Comparison of ENCODE assay signal across 9 cellular contexts in genomic region chr10:91694170-91694794, GRCh38.
DNase-seq lines count a peak whose midpoint lies in the region; ATAC-seq, FAIRE-seq and TF ChIP-seq lines count a peak whose summit lies in the region.
"Had no signal": no experiment of that assay in that cellular context is flagged by ENCODE, and none has a peak within 500 bp of the region (broad histone marks: within the 10 kb centered on the region; RNA-seq: fewer than 3 reads in every experiment).

No MANE protein-coding gene starts in this region.

- 74 to 86% methylated on average over 3 of the region's 3 CpGs for WGBS in upper lobe of left lung, 2 donors

- peaks cover 5% of the 10 kb centered on the region for H3K27me3 Mint-ChIP-seq in CD4-positive, alpha-beta T cell
- H3K27me3 Mint-ChIP-seq in activated CD4-positive, alpha-beta memory T cell treated with anti-CD3 and anti-CD28 coated beads, Interleukin-2, amount 10 ng/mL, durations not matched to agents 7 days and 5 days: peaks cover 3% of the 10 kb centered on the region

- H3K27me3 ChIP-seq in CD4-positive, alpha-beta T cell (ENCODE audit: control insufficient read depth, insufficient read depth, low read length): no peaks in the 10 kb centered on the region
- no peaks in the 10 kb centered on the region for H3K27me3 ChIP-seq in upper lobe of left lung

- no peaks in the 10 kb centered on the region for H3K9me3 ChIP-seq in CD4-positive, alpha-beta T cell (ENCODE audit: control insufficient read depth, low read length)
- H3K9me3 ChIP-seq in upper lobe of left lung: no peaks in the 10 kb centered on the region

- no peak overlapping the region for H3K27ac ChIP-seq in CD4-positive, alpha-beta T cell (ENCODE audit: low read depth, low read length)
- no peak overlapping the region for H3K27ac ChIP-seq in upper lobe of left lung

- DNase-seq in CD4-positive, alpha-beta T cell: no peak
- DNase-seq in GM18507 (ENCODE audit: extremely low spot score, insufficient read length, low read depth) (no peak), RKO (ENCODE audit: low spot score) (peak; percentile 15), foreskin fibroblast (peak in 1 of 2 donors; percentile 72), upper lobe of left lung (no peak)
- no peak for DNase-seq in activated CD4-positive, alpha-beta memory T cell treated with anti-CD3 and anti-CD28 coated beads, Interleukin-2, amount 10 ng/mL, durations not matched to agents 7 days and 5 days

- H3K4me3 Mint-ChIP-seq in CD4-positive, alpha-beta T cell: no peak overlapping the region
- H3K4me3 Mint-ChIP-seq in activated CD4-positive, alpha-beta memory T cell treated with anti-CD3 and anti-CD28 coated beads, Interleukin-2, amount 10 ng/mL, durations not matched to agents 7 days and 5 days: no peak overlapping the region

- no peak for TF ChIP-seq POLR2A in upper lobe of left lung (IDR thresholded peaks at IDR 0.05)
- no peak for TF ChIP-seq POLR2A in GM18505 (IDR thresholded peaks at IDR 0.05; ENCODE audit: borderline replicate concordance, extremely low read depth, insufficient read depth, insufficient read length)

- H3K27ac Mint-ChIP-seq in CD4-positive, alpha-beta T cell: no peak overlapping the region
- H3K27ac Mint-ChIP-seq in activated CD4-positive, alpha-beta memory T cell treated with anti-CD3 and anti-CD28 coated beads, Interleukin-2, amount 10 ng/mL, durations not matched to agents 7 days and 5 days: no peak overlapping the region

- TF ChIP-seq EP300 in upper lobe of left lung (IDR thresholded peaks at IDR 0.05): no peak

- no peaks in the 10 kb centered on the region for H3K4me1 ChIP-seq in upper lobe of left lung

- H3K4me1 Mint-ChIP-seq in CD4-positive, alpha-beta T cell (ENCODE audit: low read depth): no peaks in the 10 kb centered on the region
- peaks cover 5% of the 10 kb centered on the region for H3K4me1 Mint-ChIP-seq in activated CD4-positive, alpha-beta memory T cell treated with anti-CD3 and anti-CD28 coated beads, Interleukin-2, amount 10 ng/mL, durations not matched to agents 7 days and 5 days

- H3K36me3 Mint-ChIP-seq in CD4-positive, alpha-beta T cell (ENCODE audit: low read depth): no peaks in the 10 kb centered on the region
- no peaks in the 10 kb centered on the region for H3K36me3 Mint-ChIP-seq in activated CD4-positive, alpha-beta memory T cell treated with anti-CD3 and anti-CD28 coated beads, Interleukin-2, amount 10 ng/mL, durations not matched to agents 7 days and 5 days (ENCODE audit: low read depth)

- no peak for ATAC-seq in CD4-positive, alpha-beta T cell (ENCODE audit: poor library complexity)
- no peak for ATAC-seq in upper lobe of left lung (ENCODE audit: low FRiP score in 2 of 2)
- ATAC-seq in GM18505 (IDR thresholded peaks at IDR 0.05; ENCODE audit: unreplicated experiment): no peak
- ATAC-seq in GM21528 (IDR thresholded peaks at IDR 0.05; ENCODE audit: low FRiP score, unreplicated experiment): no peak

- POLR2A ChIA-PET in CD4-positive, alpha-beta T cell (lab: Charles Lee): no interaction called here
- POLR2A ChIA-PET in activated CD4-positive, alpha-beta memory T cell treated with anti-CD3 and anti-CD28 coated beads, Interleukin-2, amount 10 ng/mL, durations not matched to agents 7 days and 5 days (lab: Charles Lee): no interaction called here

- CTCF ChIA-PET in CD4-positive, alpha-beta T cell (lab: Charles Lee): no interaction called here
- CTCF ChIA-PET in activated CD4-positive, alpha-beta memory T cell treated with anti-CD3 and anti-CD28 coated beads, Interleukin-2, amount 10 ng/mL, durations not matched to agents 7 days and 5 days (lab: Charles Lee): interaction anchor here (0.6 to 1.9 kb wide), 5 partner anchors 19 to 396 kb away, joined by 3 to 11 read pairs (median 3); no protein-coding TSS in a partner anchor

- no peak overlapping the region for H3K4me3 ChIP-seq in foreskin fibroblast (ENCODE audit: low read depth in 1 of 2, low read length in 2 of 2)
- no peak overlapping the region for H3K4me3 ChIP-seq in upper lobe of left lung

- H3K36me3 ChIP-seq in upper lobe of left lung: no peaks in the 10 kb centered on the region

- peak; percentile 56 for TF ChIP-seq CTCF in CD4-positive, alpha-beta T cell (IDR thresholded peaks at IDR 0.05)
- TF ChIP-seq CTCF in foreskin fibroblast (IDR thresholded peaks at IDR 0.05; ENCODE audit: low read depth, low read length) (peak; percentile 72), upper lobe of left lung (IDR thresholded peaks at IDR 0.05) (peak in 4 of 6 experiments; percentile 41 to 66 (median 58))

- no peaks in the 10 kb centered on the region for H3K9me3 Mint-ChIP-seq in CD4-positive, alpha-beta T cell
- H3K9me3 Mint-ChIP-seq in activated CD4-positive, alpha-beta memory T cell treated with anti-CD3 and anti-CD28 coated beads, Interleukin-2, amount 10 ng/mL, durations not matched to agents 7 days and 5 days: no peaks in the 10 kb centered on the region

- intact Hi-C loops in CD4-positive, alpha-beta T cell (cut with DNase I, micrococcal nuclease): no loop called here

- peak; percentile 65 for FAIRE-seq in GM18507 (lab: Jason Lieb, UNC)
- FAIRE-seq: islet of Langerhans had no signal
